Comparison of ENCODE assay signal across 14 cellular contexts in the genomic region with DNA sequence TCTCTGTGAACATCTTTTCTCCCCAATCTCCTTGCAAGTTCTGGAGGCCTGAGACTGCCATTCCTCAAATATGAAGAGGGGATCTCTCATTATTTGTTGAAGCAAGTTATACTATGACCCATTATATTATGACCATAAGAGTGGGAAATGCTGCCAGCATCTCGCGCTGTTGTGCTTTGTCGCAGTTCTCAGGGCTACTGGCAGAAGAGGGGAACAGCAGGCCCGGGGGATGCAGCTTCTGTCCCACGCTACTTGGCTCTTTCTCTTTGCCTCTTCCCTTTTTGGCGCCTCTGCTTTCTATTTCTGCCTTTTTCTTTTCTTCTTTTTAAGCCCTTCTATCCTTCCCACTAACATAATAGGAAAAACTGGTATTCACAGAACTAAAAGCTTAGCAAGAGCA.
A peak's percentile ranks its signal among the peaks of the same experiment; 100 is the strongest.
DNase-seq lines count a peak whose midpoint lies in the region; ATAC-seq lines count a peak whose summit lies in the region.
"Had no signal": no experiment of that assay in that cellular context is flagged by ENCODE, and none has a peak within 500 bp of the region (broad histone marks: within the 10 kb centered on the region; RNA-seq: fewer than 3 reads in every experiment).

No MANE protein-coding gene starts in this region.

- H3K27ac Mint-ChIP-seq in activated T-cell treated with anti-CD3 and anti-CD28 coated beads, Interleukin-2, amount 50 U/mL, for 72 hours = no peak overlapping the region
- H3K27ac Mint-ChIP-seq: CD14-positive monocyte had no signal

- no peaks in the 10 kb centered on the region for H3K4me1 Mint-ChIP-seq in activated T-cell treated with anti-CD3 and anti-CD28 coated beads, Interleukin-2, amount 50 U/mL, for 72 hours (ENCODE audit: low read depth)
- H3K4me1 Mint-ChIP-seq: CD14-positive monocyte had no signal

- H3K27me3 Mint-ChIP-seq in activated T-cell treated with anti-CD3 and anti-CD28 coated beads, Interleukin-2, amount 50 U/mL, for 72 hours (ENCODE audit: low read depth) = peaks cover 16% of the 10 kb centered on the region

- no peaks in the 10 kb centered on the region for H3K36me3 Mint-ChIP-seq in activated T-cell treated with anti-CD3 and anti-CD28 coated beads, Interleukin-2, amount 50 U/mL, for 72 hours (ENCODE audit: insufficient read depth in 2 of 2)
- H3K36me3 Mint-ChIP-seq: CD14-positive monocyte had no signal

- peaks cover 0 to 1% of the 10 kb centered on the region in 2 donors for H3K9me3 Mint-ChIP-seq in activated T-cell treated with anti-CD3 and anti-CD28 coated beads, Interleukin-2, amount 50 U/mL, for 72 hours

- DNase-seq in amygdala (lab: John Stamatoyannopoulos, UW) (peak in 39 of 56 donors; percentile 1 to 58 (median 12)), globus pallidus (ENCODE audit: low spot score) (peak; percentile 73), occipital lobe (lab: John Stamatoyannopoulos, UW) (peak; percentile 25)
- DNase-seq in activated T-cell treated with anti-CD3 and anti-CD28 coated beads, Interleukin-2, amount 50 U/mL, for 72 hours = no peak
- no peak for DNase-seq in activated CD4-positive, CD25-positive, alpha-beta regulatory T cell (lab: John Stamatoyannopoulos, UW)
- DNase-seq in activated CD4-positive, alpha-beta T cell treated with anti-CD3 and anti-CD28 coated beads for 4 hours = no peak
- DNase-seq: IMR-90, Kasumi-1, NCI-H1105 treated with DMSO at 0.1 percent for 48 hours, NCI-H1694 treated with DMSO at 0.1 percent for 48 hours, NCI-H226, NCI-H524 treated with DMSO at 0.1 percent for 48 hours had no signal

- ATAC-seq in activated T-cell treated with anti-CD3 and anti-CD28 coated beads, Interleukin-2, amount 50 U/mL, for 72 hours (replicated peaks in 1 of 2) = no peak
- no peak for ATAC-seq in HG02970 (IDR thresholded peaks at IDR 0.05; ENCODE audit: low FRiP score, unreplicated experiment)

- no peak overlapping the region for H3K4me3 Mint-ChIP-seq in activated T-cell treated with anti-CD3 and anti-CD28 coated beads, Interleukin-2, amount 50 U/mL, for 72 hours
- H3K4me3 Mint-ChIP-seq: CD14-positive monocyte had no signal

Comparison
In these comparisons a context has a peak if more than half of its experiments do, and no peak if none do; other contexts are left out.
1. DNase-seq: peak in amygdala (39 of 56), globus pallidus (single experiment) and occipital lobe (single experiment); none in activated T-cell treated with anti-CD3 and anti-CD28 coated beads, Interleukin-2, amount 50 U/mL, for 72 hours (0 of 2), activated CD4-positive, CD25-positive, alpha-beta regulatory T cell (0 of 4) and activated CD4-positive, alpha-beta T cell treated with anti-CD3 and anti-CD28 coated beads for 4 hours (0 of 2).